Comparison of ENCODE assay signal across 11 cellular contexts in genomic region chr11:128735935-128736610, GRCh38. TPM values are rescaled to one million over a fixed set of nuclear protein-coding genes. Genes with fewer than 3 reads are reported as not detected.
DNase-seq lines count a peak whose midpoint lies in the region; ATAC-seq and TF ChIP-seq lines count a peak whose summit lies in the region.
"Had no signal": no experiment of that assay in that cellular context is flagged by ENCODE, and none has a peak within 500 bp of the region (broad histone marks: within the 10 kb centered on the region; RNA-seq: fewer than 3 reads in every experiment).

No MANE protein-coding gene starts in this region.

- intact Hi-C loops in activated T-helper 2 cell treated with anti-CD3 and anti-CD28 coated beads, Interferon-gamma antibody, Interleukin-2, Interleukin-4, amounts not matched to agents 10 μg/mL and 5 μg/mL and 100 μg/mL, durations not matched to agents 14 hours and 24 hours and 36 hours (cut with micrococcal nuclease) = loop anchor here (1.0 to 10.0 kb wide), 5 partner anchors 11 to 701 kb away; no protein-coding TSS in a partner anchor

- H3K27ac ChIP-seq in suprapubic skin = no peak overlapping the region

- H3K36me3 ChIP-seq in suprapubic skin = no peaks in the 10 kb centered on the region

- H3K9me3 Mint-ChIP-seq in activated T-helper 2 cell treated with anti-CD3 and anti-CD28 coated beads, Interferon-gamma antibody, Interleukin-2, Interleukin-4, amounts not matched to agents 10 μg/mL and 5 μg/mL and 100 μg/mL, durations not matched to agents 14 hours and 24 hours and 36 hours = no peaks in the 10 kb centered on the region

- H3K27ac Mint-ChIP-seq in activated T-helper 2 cell treated with anti-CD3 and anti-CD28 coated beads, Interferon-gamma antibody, Interleukin-2, Interleukin-4, amounts not matched to agents 10 μg/mL and 5 μg/mL and 100 μg/mL, durations not matched to agents 14 hours and 24 hours and 36 hours = peak overlapping the region; percentile 54

- H3K4me1 ChIP-seq in suprapubic skin = peaks cover 16% of the 10 kb centered on the region

- H3K4me3 ChIP-seq in GM08714 (ENCODE audit: low read length) (peak overlapping the region; percentile 38; the same call in 1 of the 2 replicates), suprapubic skin (no peak overlapping the region)

- H3K27me3 ChIP-seq in suprapubic skin = peaks cover 7% of the 10 kb centered on the region

- DNase-seq in activated T-helper 2 cell treated with anti-CD3 and anti-CD28 coated beads, Interferon-gamma antibody, Interleukin-2, Interleukin-4, amounts not matched to agents 10 μg/mL and 5 μg/mL and 100 μg/mL, durations not matched to agents 14 hours and 24 hours and 36 hours (ENCODE audit: low spot score) = no peak
- DNase-seq in NCI-H1694 (lab: John Stamatoyannopoulos, UW) (no peak), cerebellar nuclear complex (lab: John Stamatoyannopoulos, UW) (no peak), suprapubic skin (ENCODE audit: low spot score in 2 of 2) (no peak), amygdala (lab: John Stamatoyannopoulos, UW) (no peak)
- DNase-seq: GDM1, hypothalamus, NCI-H2081 had no signal

- no peaks in the 10 kb centered on the region for H3K9me3 ChIP-seq in suprapubic skin

- WGBS in suprapubic skin = 60% methylated on average over 8 of the region's 8 CpGs

- no peak for TF ChIP-seq CTCF in suprapubic skin (IDR thresholded peaks at IDR 0.05)

- no peak for TF ChIP-seq EP300 in suprapubic skin (IDR thresholded peaks at IDR 0.05)

- peaks cover 38% of the 10 kb centered on the region for H3K36me3 Mint-ChIP-seq in activated T-helper 2 cell treated with anti-CD3 and anti-CD28 coated beads, Interferon-gamma antibody, Interleukin-2, Interleukin-4, amounts not matched to agents 10 μg/mL and 5 μg/mL and 100 μg/mL, durations not matched to agents 14 hours and 24 hours and 36 hours (ENCODE audit: low read depth)

- H3K27me3 Mint-ChIP-seq in activated T-helper 2 cell treated with anti-CD3 and anti-CD28 coated beads, Interferon-gamma antibody, Interleukin-2, Interleukin-4, amounts not matched to agents 10 μg/mL and 5 μg/mL and 100 μg/mL, durations not matched to agents 14 hours and 24 hours and 36 hours (ENCODE audit: low read depth) = no peaks in the 10 kb centered on the region

- ATAC-seq in GM19395 (IDR thresholded peaks at IDR 0.05; ENCODE audit: unreplicated experiment) = peak; percentile 57
- peak; percentile 40 for ATAC-seq in HG03135 (IDR thresholded peaks at IDR 0.05; ENCODE audit: unreplicated experiment)

- H3K4me3 Mint-ChIP-seq in activated T-helper 2 cell treated with anti-CD3 and anti-CD28 coated beads, Interferon-gamma antibody, Interleukin-2, Interleukin-4, amounts not matched to agents 10 μg/mL and 5 μg/mL and 100 μg/mL, durations not matched to agents 14 hours and 24 hours and 36 hours (ENCODE audit: low read depth) = peak overlapping the region; percentile 18

- TF ChIP-seq POLR2A in suprapubic skin (IDR thresholded peaks at IDR 0.05) = no peak

- peaks cover 82% of the 10 kb centered on the region for H3K4me1 Mint-ChIP-seq in activated T-helper 2 cell treated with anti-CD3 and anti-CD28 coated beads, Interferon-gamma antibody, Interleukin-2, Interleukin-4, amounts not matched to agents 10 μg/mL and 5 μg/mL and 100 μg/mL, durations not matched to agents 14 hours and 24 hours and 36 hours (ENCODE audit: low read depth)

RNA-seq across cellular contexts. Expression of gene FLI1, which starts 42.2 kb away (rescaled TPM):
- total RNA-seq in activated T-helper 2 cell treated with anti-CD3 and anti-CD28 coated beads, Interferon-gamma antibody, Interleukin-2, Interleukin-4, amounts not matched to agents 10 μg/mL and 5 μg/mL and 100 μg/mL, durations not matched to agents 14 hours and 24 hours and 36 hours = 38.1 and 38.3 TPM in 2 replicates
- total RNA-seq in suprapubic skin = 10 to 100 TPM in 3 of 4 donors, 1 to 10 TPM in 1; 6.1 to 21.2 (median 15.2) TPM
